ENCODE assay signal across 8 cellular contexts in genomic region chr1:205678286-205679111, GRCh38. TPM values are rescaled to one million over a fixed set of nuclear protein-coding genes. Genes with fewer than 3 reads are reported as not detected.
A peak's percentile ranks its signal among the peaks of the same experiment; 100 is the strongest.
DNase-seq lines count a peak whose midpoint lies in the region; ATAC-seq and TF ChIP-seq lines count a peak whose summit lies in the region.

No MANE protein-coding gene starts in this region.

- H3K27me3 Mint-ChIP-seq in activated naive CD8-positive, alpha-beta T cell, result peaks cover 3% of the 10 kb centered on the region
- peaks cover 18% of the 10 kb centered on the region for H3K27me3 Mint-ChIP-seq in activated naive CD8-positive, alpha-beta T cell treated with anti-CD3 and anti-CD28 coated beads for 36 hours
- no peaks in the 10 kb centered on the region for H3K27me3 Mint-ChIP-seq in memory B cell

- ATAC-seq in memory B cell (ENCODE audit: low read depth) (no peak), upper lobe of right lung (no peak), GM21390 (IDR thresholded peaks at IDR 0.05; ENCODE audit: unreplicated experiment) (no peak)

- H3K4me3 Mint-ChIP-seq in activated naive CD8-positive, alpha-beta T cell, result peak overlapping the region; percentile 78
- no peak overlapping the region for H3K4me3 Mint-ChIP-seq in activated naive CD8-positive, alpha-beta T cell treated with anti-CD3 and anti-CD28 coated beads for 36 hours
- H3K4me3 Mint-ChIP-seq in memory B cell, result peak overlapping the region; percentile 87

- no peaks in the 10 kb centered on the region for H3K9me3 Mint-ChIP-seq in activated naive CD8-positive, alpha-beta T cell (ENCODE audit: low read depth)
- no peaks in the 10 kb centered on the region for H3K9me3 Mint-ChIP-seq in activated naive CD8-positive, alpha-beta T cell treated with anti-CD3 and anti-CD28 coated beads for 36 hours
- no peaks in the 10 kb centered on the region for H3K9me3 Mint-ChIP-seq in memory B cell

- no peaks in the 10 kb centered on the region for H3K36me3 Mint-ChIP-seq in activated naive CD8-positive, alpha-beta T cell
- H3K36me3 Mint-ChIP-seq in activated naive CD8-positive, alpha-beta T cell treated with anti-CD3 and anti-CD28 coated beads for 36 hours, result no peaks in the 10 kb centered on the region
- H3K36me3 Mint-ChIP-seq in memory B cell, result no peaks in the 10 kb centered on the region

- H3K27me3 ChIP-seq in upper lobe of right lung, result no peaks in the 10 kb centered on the region

- TF ChIP-seq CTCF in upper lobe of right lung (IDR thresholded peaks at IDR 0.05), result no peak

- DNase-seq in activated naive CD8-positive, alpha-beta T cell treated with anti-CD3 and anti-CD28 coated beads for 36 hours, result no peak
- DNase-seq in dermis microvascular lymphatic vessel endothelial cell (ENCODE audit: low read depth in 2 of 2) (peak; percentile 74 to 80), memory B cell (ENCODE audit: low spot score in 2 of 2) (no peak), upper lobe of right lung (no peak), NCI-H1417 (lab: John Stamatoyannopoulos, UW) (no peak), A172 (ENCODE audit: low spot score) (no peak)

- intact Hi-C loops in upper lobe of right lung (cut with DNase I), result no loop called here

- peaks cover 9% of the 10 kb centered on the region for H3K4me1 Mint-ChIP-seq in activated naive CD8-positive, alpha-beta T cell (ENCODE audit: low read depth)
- peaks cover 7% of the 10 kb centered on the region for H3K4me1 Mint-ChIP-seq in activated naive CD8-positive, alpha-beta T cell treated with anti-CD3 and anti-CD28 coated beads for 36 hours
- peaks cover 32% of the 10 kb centered on the region for H3K4me1 Mint-ChIP-seq in memory B cell

- H3K4me3 ChIP-seq in upper lobe of right lung, result peak overlapping the region; percentile 69

- H3K36me3 ChIP-seq in upper lobe of right lung, result no peaks in the 10 kb centered on the region

- H3K9me3 ChIP-seq in upper lobe of right lung, result no peaks in the 10 kb centered on the region

- H3K4me1 ChIP-seq in upper lobe of right lung, result peaks cover 21% of the 10 kb centered on the region

- H3K27ac Mint-ChIP-seq in activated naive CD8-positive, alpha-beta T cell, result no peak overlapping the region
- H3K27ac Mint-ChIP-seq in activated naive CD8-positive, alpha-beta T cell treated with anti-CD3 and anti-CD28 coated beads for 36 hours, result no peak overlapping the region
- peak overlapping the region; percentile 78 for H3K27ac Mint-ChIP-seq in memory B cell

- peak overlapping the region; percentile 55 for H3K27ac ChIP-seq in upper lobe of right lung

RNA-seq across cellular contexts. Expression of gene SLC45A3, which starts 1.8 kb away (rescaled TPM):
- under 1 TPM; 0.44 to 0.45 TPM for total RNA-seq in activated naive CD8-positive, alpha-beta T cell treated with anti-CD3 and anti-CD28 coated beads for 36 hours
- total RNA-seq in dermis microvascular lymphatic vessel endothelial cell (14.8 and 53.0 TPM in 2 replicates), upper lobe of right lung (8.6 TPM)
- total RNA-seq in A172 (2014; rRNA removed; shearing (Covaris generic)), result 11.1 and 13.0 TPM in 2 replicates

RNA-seq across cellular contexts. Expression of gene ELK4, which starts 46.7 kb away (rescaled TPM):
- total RNA-seq in activated naive CD8-positive, alpha-beta T cell treated with anti-CD3 and anti-CD28 coated beads for 36 hours, result 10 to 100 TPM; 71.0 to 76.9 TPM
- total RNA-seq in dermis microvascular lymphatic vessel endothelial cell (33.4 and 44.0 TPM in 2 replicates), upper lobe of right lung (71.5 TPM)
- total RNA-seq in A172 (2014; rRNA removed; shearing (Covaris generic)), result 17.7 and 18.4 TPM in 2 replicates

Comparison
In these comparisons a context has a peak if more than half of its experiments do, and no peak if none do; other contexts are left out.
1. DNase-seq: peak in dermis microvascular lymphatic vessel endothelial cell (2 of 2); none in activated naive CD8-positive, alpha-beta T cell treated with anti-CD3 and anti-CD28 coated beads for 36 hours (single experiment), memory B cell (0 of 2), upper lobe of right lung (single experiment), NCI-H1417 (0 of 3) and A172 (single experiment).